Comparison of ENCODE assay signal across 8 cellular contexts in genomic region chr1:16375521-16376359, GRCh38. TPM values are rescaled to one million over a fixed set of nuclear protein-coding genes. Genes with fewer than 3 reads are reported as not detected.
DNase-seq lines count a peak whose midpoint lies in the region; ATAC-seq and TF ChIP-seq lines count a peak whose summit lies in the region.

No MANE protein-coding gene starts in this region.

- peak; percentile 18 for ATAC-seq in Right ventricle myocardium inferior
- no peak for ATAC-seq in lung (ENCODE audit: insufficient read depth, low FRiP score)
- ATAC-seq in HG03469 (IDR thresholded peaks at IDR 0.05; ENCODE audit: unreplicated experiment) = no peak
- no peak for ATAC-seq in HG02981 (IDR thresholded peaks at IDR 0.05; ENCODE audit: unreplicated experiment)

- WGBS in lung, 2 donors = 50 to 60% methylated on average over 15 of the region's 15 CpGs

- peaks cover 0 to 1% of the 10 kb centered on the region in 2 donors for H3K36me3 ChIP-seq in lung (ENCODE audit: control insufficient read depth in 2 of 2, insufficient read depth in 2 of 2, low read length in 2 of 2)

- TF ChIP-seq CTCF in lung (IDR thresholded peaks at IDR 0.05; ENCODE audit: control extremely low read depth, extremely low read depth) = no peak

- peaks cover 0 to 2% of the 10 kb centered on the region in 2 donors for H3K9me3 ChIP-seq in lung (ENCODE audit: control insufficient read depth in 2 of 2, insufficient read depth in 1 of 2, low read length in 1 of 2)

- H3K27ac ChIP-seq in caudate nucleus (ENCODE audit: low read depth, low read length) (peak overlapping the region; percentile 21), lung (ENCODE audit: low read depth in 1 of 2, low read length in 1 of 2) (peak overlapping the region; percentile 74 to 82)

- no peaks in the 10 kb centered on the region for H3K27me3 ChIP-seq in lung (ENCODE audit: control insufficient read depth, insufficient read depth)

- intact Hi-C loops in Right ventricle myocardium inferior (cut with DNase I) = no loop called here
- intact Hi-C loops in cardiac septum (cut with DNase I) = no loop called here

- peaks cover 33 to 40% of the 10 kb centered on the region in 2 donors for H3K4me1 ChIP-seq in lung (ENCODE audit: control insufficient read depth in 2 of 2, insufficient read depth in 2 of 2, low read length in 2 of 2)

- DNase-seq in Right ventricle myocardium inferior (ENCODE audit: missing footprints) = no peak
- no peak for DNase-seq in cardiac septum (ENCODE audit: low spot score)
- DNase-seq in caudate nucleus (lab: John Stamatoyannopoulos, UW) = no peak
- no peak for DNase-seq in lung (ENCODE audit: low spot score)
- DNase-seq in T-helper 9 cell = no peak
- no peak for DNase-seq in stimulated activated naive CD4-positive, alpha-beta T cell (lab: John Stamatoyannopoulos, UW)

- H3K4me3 ChIP-seq in lung = no peak overlapping the region

RNA-seq across cellular contexts. Expression of gene SZRD1, which starts 8.7 kb away (rescaled TPM):
- total RNA-seq in Right ventricle myocardium inferior (108 TPM), cardiac septum (101 TPM), lung (100 to 1,000 TPM in 1 of 2 donors, 10 to 100 TPM in 1; 29.3 to 112 TPM)
- 100 to 1,000 TPM in 1 of 2 donors, 10 to 100 TPM in 1; 66.2 to 114 TPM for polyA plus RNA-seq in lung

RNA-seq across cellular contexts. Expression of gene FBXO42, which starts 23.5 kb away (rescaled TPM):
- total RNA-seq in Right ventricle myocardium inferior = 21.9 TPM
- total RNA-seq in cardiac septum = 14.1 TPM
- total RNA-seq in lung = 10 to 100 TPM; 18.2 to 28.6 TPM
- 10 to 100 TPM in 1 of 2 donors, 1 to 10 TPM in 1; 7.3 to 11.5 TPM for polyA plus RNA-seq in lung
